1 cellular context compared by ENCODE assay signal in the genomic region with DNA sequence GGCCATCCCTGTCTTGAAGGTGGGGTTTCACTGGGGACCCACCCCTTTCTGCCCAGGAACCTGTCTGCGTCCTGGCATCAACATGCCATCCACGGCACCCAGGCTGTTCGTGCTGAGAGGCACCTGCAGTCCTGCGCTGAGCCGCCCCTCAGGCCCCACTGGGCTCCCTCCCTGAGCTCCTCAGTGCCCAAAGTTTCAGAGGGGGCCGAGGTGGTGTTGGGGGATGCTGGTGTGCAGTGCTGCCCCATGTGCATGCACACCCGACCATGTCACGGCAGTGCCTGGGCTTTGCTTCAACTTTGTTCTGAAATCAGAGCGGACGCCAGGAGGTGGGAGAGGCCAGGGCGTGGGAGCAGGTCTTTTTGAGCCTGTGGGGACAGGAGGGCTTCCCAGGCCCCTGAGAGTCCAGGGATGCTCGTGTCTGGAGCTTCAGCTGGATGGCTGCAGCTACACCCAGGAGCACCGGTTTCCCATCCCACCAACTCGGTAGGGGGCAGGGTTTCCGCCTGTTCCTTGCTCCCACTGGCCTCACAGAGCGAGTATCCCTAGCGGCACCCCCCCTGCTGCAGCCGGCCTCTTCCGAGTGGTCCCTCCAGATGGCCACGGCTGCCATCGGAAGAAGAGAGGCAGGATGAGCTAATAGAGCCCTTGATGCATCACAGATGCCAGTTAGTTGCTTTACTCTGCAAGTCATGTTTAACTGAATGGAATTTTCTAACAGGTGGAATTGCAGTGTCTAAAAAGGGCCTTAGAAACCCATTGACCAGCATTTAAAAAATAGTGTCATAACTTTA.
TF ChIP-seq lines count a peak whose summit lies in the region.

No MANE protein-coding gene starts in this region.

TF ChIP-seq in IMR-90, 13 proteins besides CTCF, POLR2A, EP300 and RAD21:
- no peak for TF ChIP-seq MAFK (IDR thresholded peaks at IDR 0.05; ENCODE audit: low read depth, low read length)
- no peak for TF ChIP-seq FOS (IDR thresholded peaks at IDR 0.05; ENCODE audit: low read depth, low read length)
- TF ChIP-seq BHLHE40 (IDR thresholded peaks at IDR 0.05; ENCODE audit: low read depth, low read length), result no peak
- TF ChIP-seq, protein P1, sequence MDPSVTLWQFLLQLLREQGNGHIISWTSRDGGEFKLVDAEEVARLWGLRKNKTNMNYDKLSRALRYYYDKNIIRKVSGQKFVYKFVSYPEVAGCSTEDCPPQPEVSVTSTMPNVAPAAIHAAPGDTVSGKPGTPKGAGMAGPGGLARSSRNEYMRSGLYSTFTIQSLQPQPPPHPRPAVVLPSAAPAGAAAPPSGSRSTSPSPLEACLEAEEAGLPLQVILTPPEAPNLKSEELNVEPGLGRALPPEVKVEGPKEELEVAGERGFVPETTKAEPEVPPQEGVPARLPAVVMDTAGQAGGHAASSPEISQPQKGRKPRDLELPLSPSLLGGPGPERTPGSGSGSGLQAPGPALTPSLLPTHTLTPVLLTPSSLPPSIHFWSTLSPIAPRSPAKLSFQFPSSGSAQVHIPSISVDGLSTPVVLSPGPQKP (IDR thresholded peaks at IDR 0.05; ENCODE audit: borderline replicate concordance, low read depth, low read length), result no peak
- TF ChIP-seq RCOR1 (IDR thresholded peaks at IDR 0.05; ENCODE audit: insufficient replicate concordance, low read length), result no peak
- TF ChIP-seq RFX5 (IDR thresholded peaks at IDR 0.05; ENCODE audit: low read depth, low read length), result no peak
- TF ChIP-seq SMC3 (IDR thresholded peaks at IDR 0.05; ENCODE audit: low read depth, low read length), result no peak
